ENCODE assay signal across 8 cellular contexts in genomic region chr1:27525296-27526271, GRCh38. TPM values are rescaled to one million over a fixed set of nuclear protein-coding genes. Genes with fewer than 3 reads are reported as not detected.
A peak's percentile ranks its signal among the peaks of the same experiment; 100 is the strongest.
DNase-seq lines count a peak whose midpoint lies in the region; ATAC-seq and TF ChIP-seq lines count a peak whose summit lies in the region.

No MANE protein-coding gene starts in this region.

- H3K27me3 Mint-ChIP-seq in activated CD4-positive, alpha-beta memory T cell treated with anti-CD3 and anti-CD28 coated beads, Interleukin-2, amount 10 ng/mL, durations not matched to agents 7 days and 5 days = peaks cover 4% of the 10 kb centered on the region
- H3K27me3 Mint-ChIP-seq in nephron (ENCODE audit: low read depth) = no peaks in the 10 kb centered on the region

- H3K36me3 ChIP-seq in esophagus (ENCODE audit: control insufficient read depth in 2 of 2, insufficient read depth in 2 of 2, low read length in 1 of 2) = no peaks in the 10 kb centered on the region
- H3K36me3 ChIP-seq in upper lobe of left lung = no peaks in the 10 kb centered on the region

- H3K9me3 ChIP-seq in esophagus (ENCODE audit: control insufficient read depth in 2 of 2, insufficient read depth in 1 of 2, low read depth in 1 of 2, low read length in 1 of 2) (no peaks in the 10 kb centered on the region), upper lobe of left lung (no peaks in the 10 kb centered on the region)

- TF ChIP-seq POLR2A in upper lobe of left lung (IDR thresholded peaks at IDR 0.05) = peak in 1 of 4 donors; percentile 27

- H3K4me3 ChIP-seq in esophagus (ENCODE audit: low read depth in 1 of 2, low read length in 2 of 2) (peak overlapping the region in 1 of 2 donors; percentile 1), upper lobe of left lung (peak overlapping the region; percentile 20 to 62 (median 50))

- TF ChIP-seq EP300 in upper lobe of left lung (IDR thresholded peaks at IDR 0.05) = no peak

- 19 to 26% methylated on average over 16 of the region's 16 CpGs for WGBS in esophagus, 2 donors
- WGBS in upper lobe of left lung, 2 donors = 31 to 40% methylated on average over 12 to 15 of the region's 16 CpGs

- POLR2A ChIA-PET in activated CD4-positive, alpha-beta memory T cell treated with anti-CD3 and anti-CD28 coated beads, Interleukin-2, amount 10 ng/mL, durations not matched to agents 7 days and 5 days (lab: Charles Lee) = interaction anchor here (0.7 to 4.7 kb wide), 9 partner anchors 8 to 137 kb away, joined by 3 to 25 read pairs (median 4); partner anchors contain the start of genes AHDC1 and WASF2

- CTCF ChIA-PET in activated CD4-positive, alpha-beta memory T cell treated with anti-CD3 and anti-CD28 coated beads, Interleukin-2, amount 10 ng/mL, durations not matched to agents 7 days and 5 days (lab: Charles Lee) = interaction anchor here (0.5 to 2.9 kb wide), 10 partner anchors 9 to 137 kb away, joined by 3 to 21 read pairs (median 4); partner anchors contain the start of gene AHDC1

- H3K36me3 Mint-ChIP-seq in activated CD4-positive, alpha-beta memory T cell treated with anti-CD3 and anti-CD28 coated beads, Interleukin-2, amount 10 ng/mL, durations not matched to agents 7 days and 5 days (ENCODE audit: low read depth) = no peaks in the 10 kb centered on the region
- no peaks in the 10 kb centered on the region for H3K36me3 Mint-ChIP-seq in nephron (ENCODE audit: low read depth)

- H3K4me3 Mint-ChIP-seq in activated CD4-positive, alpha-beta memory T cell treated with anti-CD3 and anti-CD28 coated beads, Interleukin-2, amount 10 ng/mL, durations not matched to agents 7 days and 5 days = peak overlapping the region; percentile 68
- H3K4me3 Mint-ChIP-seq in nephron = peak overlapping the region; percentile 82 to 86 (median 83)

- peak overlapping the region; percentile 61 for H3K27ac Mint-ChIP-seq in activated CD4-positive, alpha-beta memory T cell treated with anti-CD3 and anti-CD28 coated beads, Interleukin-2, amount 10 ng/mL, durations not matched to agents 7 days and 5 days
- peak overlapping the region; percentile 99 to 100 (median 99) for H3K27ac Mint-ChIP-seq in nephron

- peaks cover 70% of the 10 kb centered on the region for H3K4me1 Mint-ChIP-seq in activated CD4-positive, alpha-beta memory T cell treated with anti-CD3 and anti-CD28 coated beads, Interleukin-2, amount 10 ng/mL, durations not matched to agents 7 days and 5 days
- peaks cover 88% of the 10 kb centered on the region for H3K4me1 Mint-ChIP-seq in nephron

- DNase-seq in DMS 273 (lab: John Stamatoyannopoulos, UW; ENCODE audit: unreplicated experiment) = peak; percentile 97
- peak; percentile 95 for DNase-seq in NCI-H2171 treated with DMSO at 0.1 percent for 48 hours (lab: John Stamatoyannopoulos, UW)
- DNase-seq in activated CD4-positive, alpha-beta memory T cell treated with anti-CD3 and anti-CD28 coated beads, Interleukin-2, amount 10 ng/mL, durations not matched to agents 7 days and 5 days = peak; percentile 73
- DNase-seq in upper lobe of left lung = peak; percentile 74 to 88

- H3K9me3 Mint-ChIP-seq in activated CD4-positive, alpha-beta memory T cell treated with anti-CD3 and anti-CD28 coated beads, Interleukin-2, amount 10 ng/mL, durations not matched to agents 7 days and 5 days = no peaks in the 10 kb centered on the region
- H3K9me3 Mint-ChIP-seq in nephron = no peaks in the 10 kb centered on the region

- ATAC-seq in GM21786 (IDR thresholded peaks at IDR 0.05; ENCODE audit: unreplicated experiment) (peak; percentile 42), upper lobe of left lung (ENCODE audit: low FRiP score in 2 of 2) (peak; percentile 54 to 76), HG03095 (IDR thresholded peaks at IDR 0.05; ENCODE audit: unreplicated experiment) (no peak)

- H3K27me3 ChIP-seq in esophagus (ENCODE audit: control insufficient read depth in 1 of 2, insufficient read depth in 2 of 2, low read length in 2 of 2) (no peaks in the 10 kb centered on the region), upper lobe of left lung (no peaks in the 10 kb centered on the region)

- H3K4me1 ChIP-seq in esophagus (ENCODE audit: control insufficient read depth in 2 of 2, insufficient read depth in 2 of 2, low read length in 1 of 2) (peaks cover 25 to 70% of the 10 kb centered on the region in 2 donors), upper lobe of left lung (peaks cover 79 to 92% (median 87%) of the 10 kb centered on the region in 4 donors)

- H3K27ac ChIP-seq in esophagus (ENCODE audit: low read depth in 2 of 2, low read length in 1 of 2) = peak overlapping the region; percentile 97 to 100
- H3K27ac ChIP-seq in upper lobe of left lung = peak overlapping the region; percentile 68 to 91 (median 86)

- no peak for TF ChIP-seq CTCF in nephron (IDR thresholded peaks at IDR 0.05; ENCODE audit: unreplicated experiment in 3 of 3)
- TF ChIP-seq CTCF in upper lobe of left lung (IDR thresholded peaks at IDR 0.05) = no peak

RNA-seq across cellular contexts. Expression of gene WASF2, which starts 35.6 kb away (rescaled TPM):
- 100 to 1,000 TPM; 150 TPM for total RNA-seq in activated CD4-positive, alpha-beta memory T cell treated with anti-CD3 and anti-CD28 coated beads, Interleukin-2, amount 10 ng/mL, durations not matched to agents 7 days and 5 days
- polyA plus RNA-seq in esophagus = 10 to 100 TPM; 47.8 TPM
- 100 to 1,000 TPM in 2 of 6 donors, 10 to 100 TPM in 4; 53.4 to 158 (median 62.2) TPM for total RNA-seq in upper lobe of left lung
